In the genomic region with DNA sequence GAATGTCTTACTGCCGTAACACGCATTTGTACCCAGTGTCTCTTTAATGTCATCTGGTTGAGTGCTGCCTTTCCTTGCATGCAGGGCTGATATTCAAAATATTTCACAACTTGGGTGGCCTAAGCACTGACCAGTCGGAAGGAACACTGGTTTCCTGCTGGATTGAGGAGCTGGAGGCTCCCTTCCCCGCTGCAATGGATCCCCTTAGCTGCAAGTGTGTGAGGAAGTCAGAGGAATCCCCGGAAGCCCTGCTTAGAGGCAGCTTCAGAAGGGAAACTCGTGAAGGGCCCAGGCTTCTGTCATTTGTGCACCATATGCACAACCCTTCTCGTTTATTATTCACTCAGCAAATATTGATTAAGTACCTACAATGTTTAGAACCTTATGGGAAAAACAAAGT, we compare ENCODE assay signal across 17 cellular contexts. TPM values are rescaled to one million over a fixed set of nuclear protein-coding genes. Genes with fewer than 3 reads are reported as not detected.
DNase-seq lines count a peak whose midpoint lies in the region; ATAC-seq and TF ChIP-seq lines count a peak whose summit lies in the region.
"Had no signal": no experiment of that assay in that cellular context is flagged by ENCODE, and none has a peak within 500 bp of the region (broad histone marks: within the 10 kb centered on the region; RNA-seq: fewer than 3 reads in every experiment).

No MANE protein-coding gene starts in this region.

- TF ChIP-seq EP300 in transverse colon (IDR thresholded peaks at IDR 0.05; ENCODE audit: low read depth), result no peak

- in situ Hi-C loops in transverse colon (cut with MboI; ENCODE audit: low pct_ligation_motif_present in 1 of 4, low pct_unique_long_range_greater_than_20kb in 1 of 4, low sequenced_read_pairs in 3 of 4), result no loop called here

- H3K4me3 ChIP-seq in ascending aorta (no peak overlapping the region), heart right ventricle (peak overlapping the region in 1 of 10 donors; percentile 24), neutrophil (ENCODE audit: low read depth in 1 of 2, low read length in 1 of 2) (peak overlapping the region; percentile 47 to 50), transverse colon (no peak overlapping the region), A673 (ENCODE audit: low read depth, low read length, poor library complexity, severe bottlenecking) (no peak overlapping the region)
- H3K4me3 ChIP-seq: BLaER1, gastrocnemius medialis, PC-9 had no signal

- intact Hi-C loops in ascending aorta (cut with DNase I) (no loop called here), heart right ventricle (cut with DNase I) (no loop called here), transverse colon (cut with DNase I; ENCODE audit: low total_unique reads) (no loop called here), A673 (cut with micrococcal nuclease; ENCODE audit: unreplicated experiment) (no loop called here)

- POLR2A ChIA-PET in A673 (lab: Charles Lee; ENCODE audit: low non-redundant PET), result no interaction called here

- H3K27me3 ChIP-seq in ascending aorta (no peaks in the 10 kb centered on the region), heart right ventricle (no peaks in the 10 kb centered on the region), neutrophil (no peaks in the 10 kb centered on the region), transverse colon (no peaks in the 10 kb centered on the region), A673 (replicated peaks; ENCODE audit: insufficient read depth, low read depth, low read length, poor library complexity) (peaks cover 2% of the 10 kb centered on the region)
- H3K27me3 ChIP-seq: BLaER1, gastrocnemius medialis had no signal

- H3K36me3 ChIP-seq in ascending aorta (no peaks in the 10 kb centered on the region), heart right ventricle (no peaks in the 10 kb centered on the region), neutrophil (no peaks in the 10 kb centered on the region), transverse colon (no peaks in the 10 kb centered on the region), A673 (ENCODE audit: insufficient read depth, low read length, poor library complexity, severe bottlenecking) (no peaks in the 10 kb centered on the region)
- H3K36me3 ChIP-seq: BLaER1, gastrocnemius medialis had no signal

- DNase-seq in ascending aorta (ENCODE audit: low spot score in 2 of 2), result no peak
- DNase-seq in heart right ventricle, result peak in 1 of 2 donors; percentile 24
- DNase-seq in transverse colon, result no peak
- DNase-seq in NCI-H2029 treated with DMSO at 0.1 percent for 48 hours (lab: John Stamatoyannopoulos, UW), result no peak
- DNase-seq in SKM-1 treated with dmso at 0.1 percent for 144 hours (lab: John Stamatoyannopoulos, UW; ENCODE audit: unreplicated experiment), result no peak
- no peak for DNase-seq in A673 (ENCODE audit: low spot score)
- DNase-seq: activated CD4-positive, alpha-beta T cell treated with anti-CD3 and anti-CD28 coated beads for 1 hour; activated effector memory CD4-positive, alpha-beta T cell treated with anti-CD3 and anti-CD28 coated beads, Interleukin-2, amount 50 U/mL, for 16 hours; DMS53; mammary epithelial cell; NCI-H1105; NCI-H748 treated with DMSO at 0.1 percent for 48 hours; nephron progenitor cell; PC-9 had no signal

- no peak for TF ChIP-seq POLR2A in transverse colon (IDR thresholded peaks at IDR 0.05)

- WGBS in heart right ventricle, 2 donors, result 47 to 54% methylated on average over 7 of the region's 7 CpGs
- 75 to 86% methylated on average over 2 to 7 of the region's 7 CpGs for WGBS in transverse colon (ENCODE audit: low coverage in 1 of 2), 2 donors

- ATAC-seq in heart right ventricle, result peak in 7 of 8 donors; percentile 31 to 65 (median 46)
- ATAC-seq: gastrocnemius medialis had no signal

- TF ChIP-seq CTCF in ascending aorta (IDR thresholded peaks at IDR 0.05), result no peak
- no peak for TF ChIP-seq CTCF in heart right ventricle (IDR thresholded peaks at IDR 0.05)
- no peak for TF ChIP-seq CTCF in neutrophil (IDR thresholded peaks at IDR 0.05)
- no peak for TF ChIP-seq CTCF in transverse colon (IDR thresholded peaks at IDR 0.05)
- no peak for TF ChIP-seq CTCF in A673 (conservative IDR thresholded peaks at IDR 0.05; ENCODE audit: low read depth, low read length)

- CTCF ChIA-PET in A673 (lab: Charles Lee), result no interaction called here

- peaks cover 0 to 25% of the 10 kb centered on the region in 2 donors for H3K4me1 ChIP-seq in ascending aorta
- H3K4me1 ChIP-seq in heart right ventricle, result peaks cover 12 to 37% (median 32%) of the 10 kb centered on the region in 9 donors
- H3K4me1 ChIP-seq in neutrophil (ENCODE audit: control insufficient read depth in 1 of 2, insufficient read depth in 1 of 2, low read depth in 1 of 2, low read length in 1 of 2), result peaks cover 52 to 55% of the 10 kb centered on the region in 2 experiments
- peaks cover 0 to 27% (median 8%) of the 10 kb centered on the region in 4 donors for H3K4me1 ChIP-seq in transverse colon
- no peaks in the 10 kb centered on the region for H3K4me1 ChIP-seq in A673 (ENCODE audit: insufficient read depth, low read length, poor library complexity, severe bottlenecking)

- BruUV-seq in A673 (replicated peaks; lab: Mats Ljungman, UMichigan), result no TSS peak

- H3K9me3 ChIP-seq in ascending aorta, result no peaks in the 10 kb centered on the region
- H3K9me3 ChIP-seq in heart right ventricle, result no peaks in the 10 kb centered on the region
- no peaks in the 10 kb centered on the region for H3K9me3 ChIP-seq in neutrophil
- H3K9me3 ChIP-seq in transverse colon, result no peaks in the 10 kb centered on the region
- no peaks in the 10 kb centered on the region for H3K9me3 ChIP-seq in A673 (ENCODE audit: low read depth, low read length, poor library complexity, severe bottlenecking)
- H3K9me3 ChIP-seq: BLaER1, gastrocnemius medialis had no signal

- peak overlapping the region; percentile 76 to 81 for H3K27ac ChIP-seq in ascending aorta
- H3K27ac ChIP-seq in heart right ventricle, result peak overlapping the region in 8 of 10 donors; percentile 0 to 87 (median 32)
- H3K27ac ChIP-seq in neutrophil, result peak overlapping the region; percentile 91
- peak overlapping the region; percentile 32 to 54 (median 40) for H3K27ac ChIP-seq in transverse colon
- H3K27ac ChIP-seq in A673 (ENCODE audit: low read depth, low read length, poor library complexity, severe bottlenecking), result no peak overlapping the region
- H3K27ac ChIP-seq: BLaER1, PC-9 had no signal

RNA-seq across cellular contexts. Expression of gene SP3, which starts 33.2 kb away (rescaled TPM):
- 58.0 TPM for total RNA-seq in ascending aorta
- 10 to 100 TPM; 36.4 to 45.7 (median 41.0) TPM for total RNA-seq in heart right ventricle
- 10 to 100 TPM in 1 of 2 donors, 1 to 10 TPM in 1; 8.6 to 11.6 TPM for polyA plus RNA-seq in heart right ventricle
- total RNA-seq in transverse colon, result 100 to 1,000 TPM in 1 of 4 donors, 10 to 100 TPM in 3; 41.9 to 101 (median 81.6) TPM
- total RNA-seq in A673 (2021), result 84.5 and 90.8 TPM in 2 replicates

Comparison
In these comparisons a context has a peak if more than half of its experiments do, and no peak if none do; other contexts are left out.
1. H3K4me3 ChIP-seq: peak in neutrophil (2 of 2); none in ascending aorta (0 of 2), transverse colon (0 of 4) and A673 (single experiment).